ENCODE assay signal across 9 cellular contexts in genomic region chr4:44448548-44449443, GRCh38. TPM values are rescaled to one million over a fixed set of nuclear protein-coding genes. Genes with fewer than 3 reads are reported as not detected.
DNase-seq lines count a peak whose midpoint lies in the region; ATAC-seq, FAIRE-seq and TF ChIP-seq lines count a peak whose summit lies in the region.
"Had no signal": no experiment of that assay in that cellular context is flagged by ENCODE, and none has a peak within 500 bp of the region (broad histone marks: within the 10 kb centered on the region; RNA-seq: fewer than 3 reads in every experiment).

TSS of gene KCTD8 (minus strand) at chr4:44448809.

- H3K9me3 ChIP-seq in kidney (ENCODE audit: control insufficient read depth in 1 of 2, low read length in 2 of 2) = no peaks in the 10 kb centered on the region

- peak; percentile 60 for DNase-seq in NCI-H2029 (lab: John Stamatoyannopoulos, UW)
- no peak for DNase-seq in NCI-H2029 treated with DMSO at 0.1 percent for 48 hours (lab: John Stamatoyannopoulos, UW)
- DNase-seq in NCI-H1436 (lab: John Stamatoyannopoulos, UW) = peak; percentile 73
- peak; percentile 34 for DNase-seq in choroid plexus epithelial cell (ENCODE audit: low read depth)
- DNase-seq in kidney = peak; percentile 90
- DNase-seq in stimulated activated CD4-positive, alpha-beta T cell treated with anti-CD3 and anti-CD28 coated beads, Interleukin-12 subunit alpha, Interleukin-12 subunit beta, amount 100 ng/mL, for 24 hours (ENCODE audit: low read depth in 2 of 2) = peak; percentile 46 to 66

- FAIRE-seq in kidney (lab: Jason Lieb, UNC) = no peak
- FAIRE-seq: G401.6 had no signal

- H3K27ac ChIP-seq in VCaP (no peak within 1 kb of the TSS), kidney (ENCODE audit: low read depth in 2 of 2, low read length in 2 of 2) (peak within 1 kb of the TSS; percentile 46 to 49)

- H3K4me3 ChIP-seq in choroid plexus epithelial cell (ENCODE audit: low read depth, low read length) (peak within 1 kb of the TSS; percentile 49), kidney (ENCODE audit: low read length in 2 of 2) (peak within 1 kb of the TSS; percentile 74 to 82)

- peak within 1 kb of the TSS; percentile 17 to 46 for H3K9ac ChIP-seq in kidney (ENCODE audit: low read length in 2 of 2)

- intact Hi-C loops in kidney (cut with DNase I) = no loop called here

- ATAC-seq in HG02870 (IDR thresholded peaks at IDR 0.05; ENCODE audit: unreplicated experiment) = peak; percentile 98

- TF ChIP-seq CTCF in VCaP (conservative IDR thresholded peaks at IDR 0.05) (peak; percentile 77), choroid plexus epithelial cell (conservative IDR thresholded peaks at IDR 0.05; ENCODE audit: low read depth, low read length) (peak; percentile 60), kidney (IDR thresholded peaks at IDR 0.05; ENCODE audit: borderline replicate concordance, extremely low read depth, insufficient read depth) (peak; percentile 53)

- H3K36me3 ChIP-seq in kidney (ENCODE audit: control insufficient read depth in 1 of 2, insufficient read depth in 2 of 2, low read length in 2 of 2) = no peaks in the 10 kb centered on the region

- peaks cover 0 to 4% of the 10 kb centered on the region in 2 donors for H3K4me1 ChIP-seq in kidney (ENCODE audit: control insufficient read depth in 1 of 2, insufficient read depth in 1 of 2, low read depth in 1 of 2, low read length in 2 of 2)

RNA-seq across cellular contexts. Expression of gene KCTD8, which starts in this region (rescaled TPM):
- 1.3 TPM for total RNA-seq in kidney
- polyA plus RNA-seq in kidney (ENCODE audit: insufficient read depth, low read depth, low replicate concordance) = 0.62 TPM
